ENCODE assay signal across 17 cellular contexts in the genomic region with DNA sequence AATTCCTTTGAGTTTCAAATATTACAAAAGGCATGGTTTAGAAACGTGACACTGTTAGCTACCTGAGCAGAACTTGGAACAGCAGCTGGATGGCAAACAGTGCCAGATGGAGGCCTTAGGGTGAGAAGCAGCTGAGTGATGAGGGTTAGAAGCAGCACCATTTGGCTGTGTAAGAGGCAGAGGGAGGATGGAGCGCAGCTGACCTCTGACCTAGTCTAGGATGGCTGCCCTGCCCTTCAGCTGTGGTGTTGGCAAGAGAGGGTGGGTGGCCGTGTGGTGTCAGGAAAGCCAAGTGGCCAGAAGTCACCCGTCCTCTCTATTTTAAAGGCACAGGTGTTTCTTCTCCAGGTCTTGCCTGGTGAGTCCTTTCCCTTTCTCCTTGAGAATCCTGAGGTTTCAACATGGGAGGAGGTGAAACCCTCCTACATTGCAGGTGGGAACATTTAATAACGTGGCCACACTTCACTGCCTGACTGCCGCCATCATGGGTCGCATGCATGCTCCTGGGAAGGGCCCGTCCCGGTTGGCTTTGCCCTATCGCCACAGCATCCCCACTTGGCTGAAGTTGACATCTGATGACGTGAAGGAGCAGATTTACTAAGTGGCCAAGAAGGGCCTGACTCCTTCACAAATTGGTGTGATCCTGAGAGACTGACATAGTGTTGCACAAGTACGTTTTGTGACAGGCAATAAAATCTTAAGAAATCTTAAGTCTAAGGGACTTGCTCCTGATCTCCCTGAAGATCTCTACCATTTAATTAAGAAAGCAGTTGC. TPM values are rescaled to one million over a fixed set of nuclear protein-coding genes. Genes with fewer than 3 reads are reported as not detected.
DNase-seq lines count a peak whose midpoint lies in the region; ATAC-seq and TF ChIP-seq lines count a peak whose summit lies in the region.
"Had no signal": no experiment of that assay in that cellular context is flagged by ENCODE, and none has a peak within 500 bp of the region (broad histone marks: within the 10 kb centered on the region; RNA-seq: fewer than 3 reads in every experiment).

No MANE protein-coding gene starts in this region.

- CTCF ChIA-PET in RWPE1 (lab: Yijun Ruan, JAX) = no interaction called here

- TF ChIP-seq CTCF in RWPE1 (conservative IDR thresholded peaks at IDR 0.05; ENCODE audit: low read depth) (no peak), foreskin keratinocyte (conservative IDR thresholded peaks at IDR 0.05) (no peak)

- DNase-seq in NCI-H1694 (lab: John Stamatoyannopoulos, UW) = peak; percentile 22
- no peak for DNase-seq in RWPE1 (ENCODE audit: low spot score)
- DNase-seq in foreskin keratinocyte = no peak
- DNase-seq in HuH-7 (ENCODE audit: low spot score) = no peak
- DNase-seq: activated CD4-positive, alpha-beta T cell treated with anti-CD3 and anti-CD28 coated beads, Interleukin-2, amount 10 ng/mL, durations not matched to agents 7 days and 5 days; activated naive CD4-positive, alpha-beta T cell treated with anti-CD3 and anti-CD28 coated beads, Interleukin-2, amount 50 U/mL, for 16 hours; activated T-cell treated with anti-CD3 and anti-CD28 coated beads for 4 hours; BE2C; Kasumi-1; NCI-H1930; NCI-H774; posterior cingulate gyrus; stimulated activated CD4-positive, alpha-beta T cell treated with anti-CD3 and anti-CD28 coated beads, Interleukin-15, amount 100 ng/mL, for 24 hours had no signal

- H3K4me3 ChIP-seq in skin epidermis = no peak overlapping the region
- H3K4me3 ChIP-seq: SJSA1 had no signal

- peak overlapping the region; percentile 99 for H3K27ac ChIP-seq in RWPE1
- H3K27ac ChIP-seq in foreskin keratinocyte = peak overlapping the region; percentile 76
- H3K27ac ChIP-seq in skin epidermis = peak overlapping the region in 20 of 21 experiments; percentile 10 to 85 (median 76)

- peaks cover 31% of the 10 kb centered on the region for H3K4me1 ChIP-seq in foreskin keratinocyte
- H3K4me1 ChIP-seq: BE2C had no signal

- ATAC-seq in foreskin keratinocyte (no peak), GM21825 (IDR thresholded peaks at IDR 0.05; ENCODE audit: unreplicated experiment) (no peak), HG03039 (IDR thresholded peaks at IDR 0.05; ENCODE audit: unreplicated experiment) (no peak)

- POLR2A ChIA-PET in RWPE1 (lab: Yijun Ruan, JAX; ENCODE audit: low non-redundant PET) = no interaction called here

- H3K27me3 ChIP-seq in foreskin keratinocyte = no peaks in the 10 kb centered on the region
- H3K27me3 ChIP-seq: BE2C, SJSA1 had no signal

RNA-seq across cellular contexts. Expression of a gene that starts 17.6 kb away (rescaled TPM):
- total RNA-seq in foreskin keratinocyte = 0.53 and 0.71 TPM in 2 replicates
- polyA plus RNA-seq in foreskin keratinocyte = 0.62 and 0.77 TPM in 2 replicates
- total RNA-seq: SJSA1 had no signal
